ENCODE assay signal across 1 cellular context in genomic region chr18:79935499-79935898, GRCh38.
TF ChIP-seq lines count a peak whose summit lies in the region.

No MANE protein-coding gene starts in this region.

TF ChIP-seq in SK-N-SH, 30 proteins besides CTCF, POLR2A, EP300 and RAD21 (continued from another document):
- no peak for TF ChIP-seq REST (IDR thresholded peaks at IDR 0.05; ENCODE audit: low read depth, low read length)
- no peak for TF ChIP-seq NRF1 (IDR thresholded peaks at IDR 0.05; ENCODE audit: low read depth, low read length)
- TF ChIP-seq IRF3 (IDR thresholded peaks at IDR 0.05; ENCODE audit: low read depth, low read length), result no peak
- no peak for TF ChIP-seq CHD2 (IDR thresholded peaks at IDR 0.05; ENCODE audit: low read length, partially characterized antibody)
- TF ChIP-seq POLR2AphosphoS5 (IDR thresholded peaks at IDR 0.05; ENCODE audit: low read depth, low read length), result no peak
- TF ChIP-seq SIN3A (IDR thresholded peaks at IDR 0.05; ENCODE audit: borderline replicate concordance, low read depth, low read length), result no peak
- TF ChIP-seq SMC3 (IDR thresholded peaks at IDR 0.05; ENCODE audit: low read depth, low read length), result no peak
- TF ChIP-seq USF1 (IDR thresholded peaks at IDR 0.05; ENCODE audit: borderline replicate concordance, low read depth), result no peak
- TF ChIP-seq GATA2 (CRISPR knock-in tag; IDR thresholded peaks at IDR 0.05), result no peak
- TF ChIP-seq ZBTB33 (IDR thresholded peaks at IDR 0.05; ENCODE audit: borderline replicate concordance, low read depth), result no peak
- no peak for TF ChIP-seq EZH2phosphoT487 (IDR thresholded peaks at IDR 0.05; ENCODE audit: borderline replicate concordance, low read depth)
